ENCODE assay signal across 30 cellular contexts in the genomic region with DNA sequence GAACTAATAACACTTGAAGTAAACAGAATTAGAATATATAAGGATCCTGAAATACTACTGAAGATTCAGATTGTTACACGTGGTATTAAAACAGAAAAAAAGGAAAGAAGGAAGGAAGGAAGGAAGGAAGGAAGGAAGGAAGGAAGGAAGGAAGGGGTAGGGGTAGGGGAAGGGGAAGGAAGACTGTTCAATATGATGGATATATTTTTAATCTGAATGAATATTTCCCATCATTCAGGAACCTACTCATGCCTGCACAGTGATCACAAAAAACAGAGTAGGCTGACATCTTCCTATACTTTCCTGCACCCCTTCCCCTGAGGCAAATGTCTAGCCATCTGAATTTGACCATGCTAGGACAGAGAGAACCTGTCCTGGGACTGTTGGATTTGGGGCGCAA.
"Had no signal": no experiment of that assay in that cellular context is flagged by ENCODE, and none has a peak within 500 bp of the region (broad histone marks: within the 10 kb centered on the region; RNA-seq: fewer than 3 reads in every experiment).

No MANE protein-coding gene starts in this region.

- DNase-seq: Kasumi-1, MG63, MV-4-11, NCI-H1092, NCI-H1105, NCI-H1417 treated with DMSO at 0.1 percent for 48 hours, NCI-H1436 treated with DMSO at 0.1 percent for 48 hours, NCI-H1694 treated with DMSO at 0.1 percent for 48 hours, NCI-H187 treated with DMSO at 0.1 percent for 48 hours, NCI-H2029, NCI-H2081, NCI-H2171 treated with DMSO at 0.1 percent for 48 hours, NCI-H2227 treated with DMSO at 0.1 percent for 48 hours, NCI-H345, NCI-H446, NCI-H510A treated with DMSO at 0.1 percent for 48 hours, NCI-H524 treated with DMSO at 0.1 percent for 48 hours, NCI-H526 treated with DMSO at 0.1 percent for 48 hours, NCI-H774, PC-9, SHP77, SIG-M5, SJCRH30, T-cell had no signal

- H3K36me3 ChIP-seq: MG63, SJCRH30 had no signal

- FAIRE-seq: RCC 7860 had no signal

- H3K4me2 ChIP-seq: PC-9 had no signal

- H2AFZ ChIP-seq: PC-9 had no signal

- H3K4me3 ChIP-seq: MG63, PC-9, SJCRH30, SK-N-MC had no signal

- H3K4me1 ChIP-seq: SJCRH30 had no signal

- H3K27me3 ChIP-seq: MG63, SJCRH30 had no signal

- ATAC-seq: Panc1, Right ventricle myocardium inferior, SK-N-SH treated with all-trans-retinoic acid at 6 μM for 48 hours, T-cell had no signal

- H3K27ac ChIP-seq: PC-9, RWPE1, SJCRH30, SK-N-MC had no signal

- H3K36me3 Mint-ChIP-seq: T-cell had no signal

- H3K4me1 Mint-ChIP-seq: T-cell had no signal

- H3K4me3 Mint-ChIP-seq: T-cell had no signal

- H3K27ac Mint-ChIP-seq: T-cell had no signal

- H3K9me3 ChIP-seq: MG63, SJCRH30 had no signal

- H3K27me3 Mint-ChIP-seq: T-cell had no signal
